Comparison of ENCODE assay signal across 1 cellular context in genomic region chr17:7851438-7852261, GRCh38.
TF ChIP-seq lines count a peak whose summit lies in the region.

No MANE protein-coding gene starts in this region.

TF ChIP-seq in H1, 55 proteins besides CTCF, POLR2A, EP300 and RAD21:
- TF ChIP-seq EZH2 (IDR thresholded peaks at IDR 0.05; ENCODE audit: low read depth, low read length, severe bottlenecking) (no peak), SP2 (IDR thresholded peaks at IDR 0.05; ENCODE audit: low read length) (no peak), CEBPB (IDR thresholded peaks at IDR 0.05; ENCODE audit: low read depth, low read length) (no peak), PHF8 (conservative IDR thresholded peaks at IDR 0.05; ENCODE audit: low read depth, low read length) (no peak; the same call in 1 of the 2 replicates), SP1 (IDR thresholded peaks at IDR 0.05; ENCODE audit: low read depth, low read length) (peak; percentile 78; the same call in 1 of the 2 replicates), TBP (IDR thresholded peaks at IDR 0.05; ENCODE audit: low read depth, low read length) (peak; percentile 52; the same call in 1 of the 2 replicates), TAF7 (optimal IDR thresholded peaks at IDR 0.05; ENCODE audit: borderline replicate concordance, low read depth, low read length) (no peak), ATF3 (IDR thresholded peaks at IDR 0.05; ENCODE audit: insufficient read depth, low read depth, low read length) (no peak), GABPA (IDR thresholded peaks at IDR 0.05; ENCODE audit: borderline replicate concordance, insufficient read depth, low read length) (no peak), KDM4A (IDR thresholded peaks at IDR 0.05; ENCODE audit: low read depth, low read length, severe bottlenecking) (peak; percentile 82), RFX5 (IDR thresholded peaks at IDR 0.05; ENCODE audit: borderline replicate concordance, low read depth, low read length) (no peak), CTBP2 (IDR thresholded peaks at IDR 0.05; ENCODE audit: borderline replicate concordance, insufficient read depth, insufficient read length, low read length) (no peak), HDAC2 (IDR thresholded peaks at IDR 0.05; ENCODE audit: borderline replicate concordance in 1 of 2, low read depth in 2 of 2, low read length in 2 of 2) (0 out of 4 replicates have a peak, but pooled peaks of 1 of the 2 experiments have one; percentile 83), ZNF274 (IDR thresholded peaks at IDR 0.05; ENCODE audit: borderline replicate concordance, extremely low read depth, low read length) (no peak), NANOG (IDR thresholded peaks at IDR 0.05; ENCODE audit: insufficient read depth, low read depth, low read length, poor library complexity, severe bottlenecking) (no peak), GTF2F1 (IDR thresholded peaks at IDR 0.05; ENCODE audit: borderline replicate concordance, low read depth, low read length) (no peak), CREB1 (IDR thresholded peaks at IDR 0.05) (no peak; the same call in 1 of the 2 replicates), JUND (IDR thresholded peaks at IDR 0.05; ENCODE audit: low read length) (peak; percentile 54; the same call in 1 of the 2 replicates), RNF2 (IDR thresholded peaks at IDR 0.05; ENCODE audit: borderline replicate concordance, low read depth, low read length, missing control alignments, poor library complexity, severe bottlenecking) (peak; percentile 4), SIRT6 (IDR thresholded peaks at IDR 0.05; ENCODE audit: low read length) (no peak), HDAC6 (IDR thresholded peaks at IDR 0.05; ENCODE audit: low read depth, low read length) (no peak), TEAD4 (IDR thresholded peaks at IDR 0.05; ENCODE audit: low read depth, low read length) (no peak), BRCA1 (IDR thresholded peaks at IDR 0.05; ENCODE audit: low read depth, low read length) (no peak), RXRA (IDR thresholded peaks at IDR 0.05; ENCODE audit: insufficient read depth, low read depth, low read length) (no peak), KDM1A (IDR thresholded peaks at IDR 0.05; ENCODE audit: borderline replicate concordance, low read length) (no peak), E2F6 (IDR thresholded peaks at IDR 0.05) (peak; percentile 74), RBBP5 (IDR thresholded peaks at IDR 0.05; ENCODE audit: borderline replicate concordance, low read depth, low read length) (no peak; the same call in 1 of the 2 replicates), CHD1 (IDR thresholded peaks at IDR 0.05; ENCODE audit: low read depth, low read length) (no peak), SAP30 (IDR thresholded peaks at IDR 0.05; ENCODE audit: insufficient read depth, insufficient replicate concordance, low read length) (peak; percentile 31), CBX8 (IDR thresholded peaks at IDR 0.05; ENCODE audit: borderline replicate concordance, low read depth, low read length) (no peak), TCF12 (IDR thresholded peaks at IDR 0.05; ENCODE audit: low read depth, low read length) (no peak), CHD7 (IDR thresholded peaks at IDR 0.05; ENCODE audit: insufficient replicate concordance, low read length) (no peak), JUN (IDR thresholded peaks at IDR 0.05; ENCODE audit: low read depth, low read length) (no peak), YY1 (IDR thresholded peaks at IDR 0.05; ENCODE audit: low read depth, low read length) (0 out of 2 replicates have a peak, but pooled peaks have one; percentile 7), POLR2AphosphoS5 (IDR thresholded peaks at IDR 0.05; ENCODE audit: low read depth, low read length) (peak; percentile 55), USF2 (IDR thresholded peaks at IDR 0.05; ENCODE audit: low read length) (no peak; the same call in 1 of the 2 replicates), SIX5 (IDR thresholded peaks at IDR 0.05; ENCODE audit: low read depth, low read length) (no peak), ATF2 (IDR thresholded peaks at IDR 0.05; ENCODE audit: low read length) (no peak), KDM5A (IDR thresholded peaks at IDR 0.05; ENCODE audit: low read length) (no peak), MAX (IDR thresholded peaks at IDR 0.05) (peak; percentile 84), NRF1 (IDR thresholded peaks at IDR 0.05; ENCODE audit: low read depth, low read length) (0 out of 2 replicates have a peak, but pooled peaks have one; percentile 10), EGR1 (IDR thresholded peaks at IDR 0.05; ENCODE audit: borderline replicate concordance, low read depth, low read length) (no peak), ASH2L (IDR thresholded peaks at IDR 0.05; ENCODE audit: low read length) (peak; percentile 34), SP4 (IDR thresholded peaks at IDR 0.05; ENCODE audit: low read length) (no peak), CHD2 (IDR thresholded peaks at IDR 0.05; ENCODE audit: low read length) (peak; percentile 47; the same call in 1 of the 2 replicates), SIN3A (conservative IDR thresholded peaks at IDR 0.05 in 1 of 2, IDR thresholded peaks at IDR 0.05 in 1 of 2; ENCODE audit: low read depth in 1 of 2, low read length in 2 of 2) (peak; percentile 64 to 78; a peak in 2 of 4 replicates), CBX5 (IDR thresholded peaks at IDR 0.05; ENCODE audit: low read depth, low read length) (no peak), BCL11A (IDR thresholded peaks at IDR 0.05; ENCODE audit: low read depth in 2 of 2, low read length in 2 of 2) (no peak), BACH1 (IDR thresholded peaks at IDR 0.05; ENCODE audit: low read length) (0 out of 2 replicates have a peak, but pooled peaks have one; percentile 36), POU5F1 (IDR thresholded peaks at IDR 0.05; ENCODE audit: low read depth, low read length) (no peak), SUZ12 (IDR thresholded peaks at IDR 0.05; ENCODE audit: low read length) (no peak), FOSL1 (IDR thresholded peaks at IDR 0.05; ENCODE audit: insufficient read depth, low read depth, low read length) (no peak), SRF (IDR thresholded peaks at IDR 0.05; ENCODE audit: low read depth, low read length) (no peak), MAFK (IDR thresholded peaks at IDR 0.05; ENCODE audit: low read depth, low read length) (no peak), TAF1 (IDR thresholded peaks at IDR 0.05; ENCODE audit: low read depth, low read length) (no peak)
